In genomic region chr15:94061041-94061440, GRCh38 we compare ENCODE assay signal across 20 cellular contexts.
"Had no signal": no experiment of that assay in that cellular context is flagged by ENCODE, and none has a peak within 500 bp of the region (broad histone marks: within the 10 kb centered on the region; RNA-seq: fewer than 3 reads in every experiment).

No MANE protein-coding gene starts in this region.

- ATAC-seq: activated CD8-positive, alpha-beta T cell treated with anti-CD3 and anti-CD28 coated beads, Interleukin-2, amount 10 ng/mL, durations not matched to agents 7 days and 5 days; activated naive CD8-positive, alpha-beta T cell treated with anti-CD3 and anti-CD28 coated beads, Interleukin-2, amount 50 U/mL, for 24 hours; left cardiac atrium; lower lobe of right lung; natural killer cell; pancreas; right lobe of liver; stimulated activated naive CD8-positive, alpha-beta T cell treated with anti-CD3 and anti-CD28 coated beads, Interleukin-15, amount 100 ng/mL, for 72 hours had no signal

- H3K9me3 ChIP-seq: esophagus squamous epithelium, lower lobe of right lung, pancreas, right lobe of liver, suprapubic skin, transverse colon had no signal

- H3K36me3 ChIP-seq: esophagus squamous epithelium, lower lobe of right lung, pancreas, right lobe of liver, suprapubic skin, transverse colon had no signal

- H3K27me3 ChIP-seq: esophagus squamous epithelium, hepatocyte, right lobe of liver, suprapubic skin, transverse colon had no signal

- H3K4me1 ChIP-seq: lower lobe of right lung, pancreas, right lobe of liver, transverse colon had no signal

- H3K4me3 ChIP-seq: esophagus squamous epithelium, hepatocyte, lower lobe of right lung, pancreas, right lobe of liver, smooth muscle cell, suprapubic skin, transverse colon had no signal

- DNase-seq: activated CD4-positive, alpha-beta T cell treated with anti-CD3 and anti-CD28 coated beads, Interleukin-2, amount 10 ng/mL, durations not matched to agents 7 days and 5 days; activated CD8-positive, alpha-beta T cell treated with anti-CD3 and anti-CD28 coated beads, Interleukin-2, amount 10 ng/mL, durations not matched to agents 7 days and 5 days; activated naive CD4-positive, alpha-beta T cell treated with Interleukin-2 at 50 U/mL for 16 hours; activated naive CD8-positive, alpha-beta T cell treated with anti-CD3 and anti-CD28 coated beads, Interleukin-2, amount 50 U/mL, for 24 hours; activated T-cell treated with anti-CD3 and anti-CD28 coated beads, Interleukin-2, amount 50 U/mL, for 24 hours; anterior cingulate cortex; effector CD4-positive, alpha-beta T cell; esophagus squamous epithelium; left cardiac atrium; lower lobe of right lung; natural killer cell; pancreas; right lobe of liver; stimulated activated CD4-positive, alpha-beta T cell treated with anti-CD3 and anti-CD28 coated beads, Interleukin-4, amount 100 ng/mL, for 1 hour; stimulated activated naive CD8-positive, alpha-beta T cell treated with anti-CD3 and anti-CD28 coated beads, Interleukin-15, amount 100 ng/mL, for 72 hours; T1000; transverse colon had no signal
